Comparison of ENCODE assay signal across 2 cellular contexts in the genomic region with DNA sequence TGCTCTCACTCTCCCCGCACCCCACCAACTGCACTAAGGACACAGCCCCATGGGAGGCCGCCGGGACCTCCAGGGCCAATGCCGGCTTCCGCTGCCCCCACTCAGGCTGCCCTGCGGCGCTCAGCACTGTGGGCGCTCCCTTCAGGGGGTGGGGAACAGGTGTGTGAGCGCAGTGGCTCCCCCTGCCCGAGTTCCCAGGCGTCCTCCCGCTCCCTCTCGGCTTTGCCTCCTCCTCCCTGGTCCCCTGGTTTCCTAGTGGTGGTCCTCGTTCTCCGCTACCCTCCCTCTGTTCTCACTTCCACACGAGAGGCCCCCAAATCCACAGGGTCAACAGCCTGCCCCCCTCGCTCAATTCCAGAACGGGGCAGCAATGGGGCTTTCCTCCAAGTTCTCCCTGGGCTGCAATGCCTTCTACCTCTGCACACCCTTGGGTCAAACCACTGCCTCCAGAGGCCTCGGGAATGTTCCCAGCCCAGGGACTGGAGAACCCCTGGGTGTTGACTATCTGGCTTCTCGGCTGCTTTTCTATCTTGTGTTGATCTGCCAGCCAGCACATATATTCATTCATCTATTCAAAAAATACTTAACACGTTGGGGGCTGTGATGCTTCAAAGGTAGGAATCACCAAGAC.
TF ChIP-seq lines count a peak whose summit lies in the region.

No MANE protein-coding gene starts in this region.

TF ChIP-seq in HCT116, 20 proteins besides CTCF, POLR2A, EP300 and RAD21:
- TF ChIP-seq, protein P1, sequence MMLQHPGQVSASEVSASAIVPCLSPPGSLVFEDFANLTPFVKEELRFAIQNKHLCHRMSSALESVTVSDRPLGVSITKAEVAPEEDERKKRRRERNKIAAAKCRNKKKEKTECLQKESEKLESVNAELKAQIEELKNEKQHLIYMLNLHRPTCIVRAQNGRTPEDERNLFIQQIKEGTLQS (IDR thresholded peaks at IDR 0.05) = no peak
- TF ChIP-seq EZH2 (IDR thresholded peaks at IDR 0.05) (no peak), EZH2phosphoT487 (IDR thresholded peaks at IDR 0.05; ENCODE audit: borderline replicate concordance) (no peak), YY1 (IDR thresholded peaks at IDR 0.05; ENCODE audit: extremely low read depth, insufficient replicate concordance, low read depth, low read length) (no peak), EGR1 (IDR thresholded peaks at IDR 0.05; ENCODE audit: low read depth) (no peak), SRF (IDR thresholded peaks at IDR 0.05; ENCODE audit: low read depth) (no peak), POLR2AphosphoS5 (IDR thresholded peaks at IDR 0.05; ENCODE audit: low read depth, low read length) (no peak)
- TF ChIP-seq, protein P2, sequence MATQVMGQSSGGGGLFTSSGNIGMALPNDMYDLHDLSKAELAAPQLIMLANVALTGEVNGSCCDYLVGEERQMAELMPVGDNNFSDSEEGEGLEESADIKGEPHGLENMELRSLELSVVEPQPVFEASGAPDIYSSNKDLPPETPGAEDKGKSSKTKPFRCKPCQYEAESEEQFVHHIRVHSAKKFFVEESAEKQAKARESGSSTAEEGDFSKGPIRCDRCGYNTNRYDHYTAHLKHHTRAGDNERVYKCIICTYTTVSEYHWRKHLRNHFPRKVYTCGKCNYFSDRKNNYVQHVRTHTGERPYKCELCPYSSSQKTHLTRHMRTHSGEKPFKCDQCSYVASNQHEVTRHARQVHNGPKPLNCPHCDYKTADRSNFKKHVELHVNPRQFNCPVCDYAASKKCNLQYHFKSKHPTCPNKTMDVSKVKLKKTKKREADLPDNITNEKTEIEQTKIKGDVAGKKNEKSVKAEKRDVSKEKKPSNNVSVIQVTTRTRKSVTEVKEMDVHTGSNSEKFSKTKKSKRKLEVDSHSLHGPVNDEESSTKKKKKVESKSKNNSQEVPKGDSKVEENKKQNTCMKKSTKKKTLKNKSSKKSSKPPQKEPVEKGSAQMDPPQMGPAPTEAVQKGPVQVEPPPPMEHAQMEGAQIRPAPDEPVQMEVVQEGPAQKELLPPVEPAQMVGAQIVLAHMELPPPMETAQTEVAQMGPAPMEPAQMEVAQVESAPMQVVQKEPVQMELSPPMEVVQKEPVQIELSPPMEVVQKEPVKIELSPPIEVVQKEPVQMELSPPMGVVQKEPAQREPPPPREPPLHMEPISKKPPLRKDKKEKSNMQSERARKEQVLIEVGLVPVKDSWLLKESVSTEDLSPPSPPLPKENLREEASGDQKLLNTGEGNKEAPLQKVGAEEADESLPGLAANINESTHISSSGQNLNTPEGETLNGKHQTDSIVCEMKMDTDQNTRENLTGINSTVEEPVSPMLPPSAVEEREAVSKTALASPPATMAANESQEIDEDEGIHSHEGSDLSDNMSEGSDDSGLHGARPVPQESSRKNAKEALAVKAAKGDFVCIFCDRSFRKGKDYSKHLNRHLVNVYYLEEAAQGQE (IDR thresholded peaks at IDR 0.05; ENCODE audit: low read depth) = no peak
- TF ChIP-seq, protein P3, sequence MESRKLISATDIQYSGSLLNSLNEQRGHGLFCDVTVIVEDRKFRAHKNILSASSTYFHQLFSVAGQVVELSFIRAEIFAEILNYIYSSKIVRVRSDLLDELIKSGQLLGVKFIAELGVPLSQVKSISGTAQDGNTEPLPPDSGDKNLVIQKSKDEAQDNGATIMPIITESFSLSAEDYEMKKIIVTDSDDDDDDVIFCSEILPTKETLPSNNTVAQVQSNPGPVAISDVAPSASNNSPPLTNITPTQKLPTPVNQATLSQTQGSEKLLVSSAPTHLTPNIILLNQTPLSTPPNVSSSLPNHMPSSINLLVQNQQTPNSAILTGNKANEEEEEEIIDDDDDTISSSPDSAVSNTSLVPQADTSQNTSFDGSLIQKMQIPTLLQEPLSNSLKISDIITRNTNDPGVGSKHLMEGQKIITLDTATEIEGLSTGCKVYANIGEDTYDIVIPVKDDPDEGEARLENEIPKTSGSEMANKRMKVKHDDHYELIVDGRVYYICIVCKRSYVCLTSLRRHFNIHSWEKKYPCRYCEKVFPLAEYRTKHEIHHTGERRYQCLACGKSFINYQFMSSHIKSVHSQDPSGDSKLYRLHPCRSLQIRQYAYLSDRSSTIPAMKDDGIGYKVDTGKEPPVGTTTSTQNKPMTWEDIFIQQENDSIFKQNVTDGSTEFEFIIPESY (IDR thresholded peaks at IDR 0.05; ENCODE audit: extremely low read depth, insufficient replicate concordance, low read length) = no peak
- TF ChIP-seq, protein P4, sequence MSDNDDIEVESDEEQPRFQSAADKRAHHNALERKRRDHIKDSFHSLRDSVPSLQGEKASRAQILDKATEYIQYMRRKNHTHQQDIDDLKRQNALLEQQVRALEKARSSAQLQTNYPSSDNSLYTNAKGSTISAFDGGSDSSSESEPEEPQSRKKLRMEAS (IDR thresholded peaks at IDR 0.05) = no peak

TF ChIP-seq in H1, 55 proteins besides CTCF, POLR2A, EP300 and RAD21:
- TF ChIP-seq CHD2 (IDR thresholded peaks at IDR 0.05; ENCODE audit: low read length) = no peak
- no peak for TF ChIP-seq SP1 (IDR thresholded peaks at IDR 0.05; ENCODE audit: low read depth, low read length)
- TF ChIP-seq SIRT6 (IDR thresholded peaks at IDR 0.05; ENCODE audit: low read length) = no peak
- TF ChIP-seq RXRA (IDR thresholded peaks at IDR 0.05; ENCODE audit: insufficient read depth, low read depth, low read length) = no peak
- TF ChIP-seq CBX8 (IDR thresholded peaks at IDR 0.05; ENCODE audit: borderline replicate concordance, low read depth, low read length) = no peak
- no peak for TF ChIP-seq TBP (IDR thresholded peaks at IDR 0.05; ENCODE audit: low read depth, low read length)
- no peak for TF ChIP-seq EGR1 (IDR thresholded peaks at IDR 0.05; ENCODE audit: borderline replicate concordance, low read depth, low read length)
- TF ChIP-seq ASH2L (IDR thresholded peaks at IDR 0.05; ENCODE audit: low read length) = no peak
- TF ChIP-seq YY1 (IDR thresholded peaks at IDR 0.05; ENCODE audit: low read depth, low read length) = no peak
- no peak for TF ChIP-seq HDAC6 (IDR thresholded peaks at IDR 0.05; ENCODE audit: low read depth, low read length)
